ENCODE assay signal across 25 cellular contexts in genomic region chr17:19785854-19786253, GRCh38. TPM values are rescaled to one million over a fixed set of nuclear protein-coding genes. Genes with fewer than 3 reads are reported as not detected.
DNase-seq lines count a peak whose midpoint lies in the region; ATAC-seq and TF ChIP-seq lines count a peak whose summit lies in the region.
"Had no signal": no experiment of that assay in that cellular context is flagged by ENCODE, and none has a peak within 500 bp of the region (broad histone marks: within the 10 kb centered on the region; RNA-seq: fewer than 3 reads in every experiment).

No MANE protein-coding gene starts in this region.

- CTCF ChIA-PET in OCI-LY7 (lab: Charles Lee; ENCODE audit: unreplicated experiment): no interaction called here

- peak; percentile 72 for ATAC-seq in GM23338
- ATAC-seq in GM18520 (IDR thresholded peaks at IDR 0.05; ENCODE audit: unreplicated experiment): no peak
- ATAC-seq: activated CD4-positive, alpha-beta T cell treated with anti-CD3 and anti-CD28 coated beads for 36 hours; activated CD8-positive, alpha-beta memory T cell treated with anti-CD3 and anti-CD28 coated beads, Interleukin-2, amount 10 ng/mL, durations not matched to agents 7 days and 5 days; activated naive CD8-positive, alpha-beta T cell treated with anti-CD3 and anti-CD28 coated beads, Interleukin-2, amount 50 U/mL, for 24 hours; Panc1 had no signal

- H4K20me1 ChIP-seq in GM23338 (replicated peaks; ENCODE audit: insufficient read depth) (no peaks in the 10 kb centered on the region), OCI-LY7 (ENCODE audit: insufficient read depth, low read length) (no peaks in the 10 kb centered on the region)

- H3K4me3 ChIP-seq in GM23338: no peak overlapping the region
- no peak overlapping the region for H3K4me3 ChIP-seq in OCI-LY7 (ENCODE audit: low read depth, low read length, poor library complexity, severe bottlenecking)
- no peak overlapping the region for H3K4me3 ChIP-seq in choroid plexus epithelial cell (ENCODE audit: low read depth, low read length)
- H3K4me3 ChIP-seq in uterus: no peak overlapping the region
- H3K4me3 ChIP-seq: esophagus muscularis mucosa, left ventricle myocardium inferior, spleen had no signal

- H3K4me2 ChIP-seq in GM23338: no peak overlapping the region
- no peak overlapping the region for H3K4me2 ChIP-seq in OCI-LY7 (ENCODE audit: low read length)

- TF ChIP-seq POLR2A in uterus (IDR thresholded peaks at IDR 0.05): no peak

- H3K79me2 ChIP-seq in GM23338 (replicated peaks; ENCODE audit: insufficient read depth) (no peaks in the 10 kb centered on the region), OCI-LY7 (ENCODE audit: insufficient read depth, low read depth, low read length) (no peaks in the 10 kb centered on the region)

- H3K36me3 Mint-ChIP-seq in GM23338 (ENCODE audit: low read depth): no peaks in the 10 kb centered on the region

- H3K27me3 Mint-ChIP-seq in GM23338 (ENCODE audit: insufficient read depth, low read depth, poor library complexity): no peaks in the 10 kb centered on the region
- H3K27me3 Mint-ChIP-seq: activated CD4-positive, alpha-beta T cell treated with anti-CD3 and anti-CD28 coated beads for 36 hours; activated CD8-positive, alpha-beta memory T cell treated with anti-CD3 and anti-CD28 coated beads, Interleukin-2, amount 10 ng/mL, durations not matched to agents 7 days and 5 days; activated naive CD8-positive, alpha-beta T cell treated with anti-CD3 and anti-CD28 coated beads, Interleukin-2, amount 50 U/mL, for 24 hours; CD4-positive, alpha-beta T cell had no signal

- no peak overlapping the region for H3K4me3 Mint-ChIP-seq in GM23338
- H3K4me3 Mint-ChIP-seq: activated CD4-positive, alpha-beta T cell treated with anti-CD3 and anti-CD28 coated beads for 36 hours; activated CD8-positive, alpha-beta memory T cell treated with anti-CD3 and anti-CD28 coated beads, Interleukin-2, amount 10 ng/mL, durations not matched to agents 7 days and 5 days; activated naive CD8-positive, alpha-beta T cell treated with anti-CD3 and anti-CD28 coated beads, Interleukin-2, amount 50 U/mL, for 24 hours; CD4-positive, alpha-beta T cell had no signal

- no peak overlapping the region for H3K27ac Mint-ChIP-seq in GM23338
- H3K27ac Mint-ChIP-seq: activated CD4-positive, alpha-beta T cell treated with anti-CD3 and anti-CD28 coated beads for 36 hours; activated CD8-positive, alpha-beta memory T cell treated with anti-CD3 and anti-CD28 coated beads, Interleukin-2, amount 10 ng/mL, durations not matched to agents 7 days and 5 days; activated naive CD8-positive, alpha-beta T cell treated with anti-CD3 and anti-CD28 coated beads, Interleukin-2, amount 50 U/mL, for 24 hours; activated T-helper 2 cell treated with anti-CD3 and anti-CD28 coated beads, Interferon-gamma antibody, Interleukin-2, Interleukin-4, amounts not matched to agents 10 μg/mL and 5 μg/mL and 100 μg/mL, durations not matched to agents 14 hours and 24 hours and 36 hours; CD4-positive, alpha-beta T cell had no signal

- no peaks in the 10 kb centered on the region for H3K4me1 Mint-ChIP-seq in GM23338
- H3K4me1 Mint-ChIP-seq: activated naive CD8-positive, alpha-beta T cell treated with anti-CD3 and anti-CD28 coated beads, Interleukin-2, amount 50 U/mL, for 24 hours had no signal

- no TSS peak for BruUV-seq in OCI-LY7 (replicated peaks; lab: Mats Ljungman, UMichigan)

- H3K9me3 ChIP-seq in OCI-LY7 (ENCODE audit: low read length) (no peaks in the 10 kb centered on the region), uterus (no peaks in the 10 kb centered on the region)
- H3K9me3 ChIP-seq: esophagus muscularis mucosa, left ventricle myocardium inferior, neutrophil, spleen had no signal

- DNase-seq in GM23338 (ENCODE audit: low spot score) (peak; percentile 42), OCI-LY7 (ENCODE audit: low spot score) (no peak), choroid plexus epithelial cell (ENCODE audit: low read depth) (peak; percentile 16), uterus (no peak), cardiac septum (ENCODE audit: low spot score) (no peak), NCI-H226 (no peak)
- DNase-seq: activated CD4-positive, alpha-beta T cell treated with anti-CD3 and anti-CD28 coated beads for 36 hours; activated CD8-positive, alpha-beta memory T cell treated with anti-CD3 and anti-CD28 coated beads, Interleukin-2, amount 10 ng/mL, durations not matched to agents 7 days and 5 days; activated naive CD8-positive, alpha-beta T cell treated with anti-CD3 and anti-CD28 coated beads, Interleukin-2, amount 50 U/mL, for 24 hours; CD4-positive, alpha-beta T cell; glutamatergic neuron; left ventricle myocardium inferior; NCI-H1417 treated with DMSO at 0.1 percent for 48 hours; NCI-H2171 treated with DMSO at 0.1 percent for 48 hours; NCI-H748 treated with DMSO at 0.1 percent for 48 hours; spleen; stimulated activated CD8-positive, alpha-beta memory T cell treated with anti-CD3 and anti-CD28 coated beads, Interleukin-4, amount 100 ng/mL, for 48 hours; substantia nigra; T-helper 9 cell had no signal

- H3K4me1 ChIP-seq in GM23338 (ENCODE audit: insufficient read depth) (no peaks in the 10 kb centered on the region), OCI-LY7 (ENCODE audit: insufficient read depth, low read length, poor library complexity, severe bottlenecking) (no peaks in the 10 kb centered on the region), uterus (no peaks in the 10 kb centered on the region)
- H3K4me1 ChIP-seq: esophagus muscularis mucosa, left ventricle myocardium inferior, spleen had no signal

- H3K27me3 ChIP-seq in GM23338 (ENCODE audit: insufficient read depth) (no peaks in the 10 kb centered on the region), uterus (no peaks in the 10 kb centered on the region)
- H3K27me3 ChIP-seq: esophagus muscularis mucosa, neutrophil, spleen had no signal

- POLR2A ChIA-PET in OCI-LY7 (lab: Charles Lee): no interaction called here

- TF ChIP-seq CTCF in 22Rv1 (IDR thresholded peaks at IDR 0.05) (peak; percentile 17; the same call in 1 of the 2 replicates), GM23338 (conservative IDR thresholded peaks at IDR 0.05; ENCODE audit: low read depth in 2 of 2) (peak; percentile 58 to 73), OCI-LY7 (conservative IDR thresholded peaks at IDR 0.05; ENCODE audit: low read length) (peak; percentile 49), choroid plexus epithelial cell (conservative IDR thresholded peaks at IDR 0.05; ENCODE audit: low read depth, low read length) (peak; percentile 44), uterus (IDR thresholded peaks at IDR 0.05) (no peak)

- H3K36me3 ChIP-seq in GM23338 (ENCODE audit: insufficient read depth) (no peaks in the 10 kb centered on the region), OCI-LY7 (ENCODE audit: insufficient read depth, low read length) (no peaks in the 10 kb centered on the region), uterus (no peaks in the 10 kb centered on the region)
- H3K36me3 ChIP-seq: neutrophil had no signal

- H3K27ac ChIP-seq in 22Rv1: no peak overlapping the region
- H3K27ac ChIP-seq in GM23338 (ENCODE audit: low read depth): no peak overlapping the region
- no peak overlapping the region for H3K27ac ChIP-seq in OCI-LY7 (ENCODE audit: low read depth, low read length, poor library complexity, severe bottlenecking)
- H3K27ac ChIP-seq in uterus: no peak overlapping the region
- H3K27ac ChIP-seq: esophagus muscularis mucosa, left ventricle myocardium inferior, neutrophil, spleen had no signal

- H3K9me3 Mint-ChIP-seq in GM23338: no peaks in the 10 kb centered on the region
- H3K9me3 Mint-ChIP-seq: activated naive CD8-positive, alpha-beta T cell treated with anti-CD3 and anti-CD28 coated beads, Interleukin-2, amount 50 U/mL, for 24 hours; activated T-helper 2 cell treated with anti-CD3 and anti-CD28 coated beads, Interferon-gamma antibody, Interleukin-2, Interleukin-4, amounts not matched to agents 10 μg/mL and 5 μg/mL and 100 μg/mL, durations not matched to agents 14 hours and 24 hours and 36 hours; CD4-positive, alpha-beta T cell had no signal

- intact Hi-C loops in OCI-LY7 (cut with micrococcal nuclease; ENCODE audit: unreplicated experiment) (no loop called here), uterus (cut with DNase I; ENCODE audit: low total_unique reads) (no loop called here), cardiac septum (cut with DNase I) (no loop called here)

- H2AFZ ChIP-seq in GM23338 (no peak overlapping the region), OCI-LY7 (ENCODE audit: low read length) (no peak overlapping the region)

- H3K9me2 ChIP-seq in GM23338 (ENCODE audit: insufficient read depth) (no peaks in the 10 kb centered on the region), OCI-LY7 (ENCODE audit: insufficient read depth, low read length) (no peaks in the 10 kb centered on the region)

- H3F3A ChIP-seq in GM23338 (replicated peaks; ENCODE audit: low read depth): no peaks in the 10 kb centered on the region

TF ChIP-seq in GM23338, 12 proteins besides CTCF, POLR2A, EP300 and RAD21 (continues in another document):
- TF ChIP-seq REST (IDR thresholded peaks at IDR 0.05; ENCODE audit: unreplicated experiment) (no peak), POLR2AphosphoS5 (IDR thresholded peaks at IDR 0.05; ENCODE audit: low read depth) (no peak)

RNA-seq across cellular contexts. Expression of gene ALDH3A1, which starts 37.8 kb away (rescaled TPM):
- total RNA-seq in GM23338 (2014; rRNA removed; shearing (Covaris generic)): 0.17 and 1.0 TPM in 2 replicates
- polyA plus RNA-seq in GM23338 (2016; fragmentation: Nextera tagmentation; extraction: Ambion mirVana): 0.21 and 0.23 TPM in 2 replicates
- 0.16 and 0.26 TPM in 2 replicates for total RNA-seq in OCI-LY7 (2014; rRNA removed; shearing (Covaris generic))
- total RNA-seq in OCI-LY7 (2022) (not detected in 2 replicates), uterus (1 to 10 TPM in 2 of 4 donors, under 1 TPM in 1, not detected in 1; 0.51 to 7.1 (median 1.7) TPM), cardiac septum (0.24 TPM)
- total RNA-seq: activated CD4-positive, alpha-beta T cell treated with anti-CD3 and anti-CD28 coated beads for 36 hours; activated T-helper 2 cell treated with anti-CD3 and anti-CD28 coated beads, Interferon-gamma antibody, Interleukin-2, Interleukin-4, amounts not matched to agents 10 μg/mL and 5 μg/mL and 100 μg/mL, durations not matched to agents 14 hours and 24 hours and 36 hours; CD4-positive, alpha-beta T cell; left ventricle myocardium inferior had no signal

Comparison
In these comparisons a context has a peak if more than half of its experiments do, and no peak if none do; other contexts are left out.
1. CTCF ChIP-seq: peak in 22Rv1 (single experiment), GM23338 (2 of 2), OCI-LY7 (single experiment) and choroid plexus epithelial cell (single experiment); none in uterus (0 of 4).
2. DNase-seq: peak in GM23338 (single experiment) and choroid plexus epithelial cell (single experiment); none in OCI-LY7 (single experiment), uterus (0 of 2), cardiac septum (single experiment) and NCI-H226 (single experiment).